1 cellular context compared by ENCODE assay signal in the genomic region with DNA sequence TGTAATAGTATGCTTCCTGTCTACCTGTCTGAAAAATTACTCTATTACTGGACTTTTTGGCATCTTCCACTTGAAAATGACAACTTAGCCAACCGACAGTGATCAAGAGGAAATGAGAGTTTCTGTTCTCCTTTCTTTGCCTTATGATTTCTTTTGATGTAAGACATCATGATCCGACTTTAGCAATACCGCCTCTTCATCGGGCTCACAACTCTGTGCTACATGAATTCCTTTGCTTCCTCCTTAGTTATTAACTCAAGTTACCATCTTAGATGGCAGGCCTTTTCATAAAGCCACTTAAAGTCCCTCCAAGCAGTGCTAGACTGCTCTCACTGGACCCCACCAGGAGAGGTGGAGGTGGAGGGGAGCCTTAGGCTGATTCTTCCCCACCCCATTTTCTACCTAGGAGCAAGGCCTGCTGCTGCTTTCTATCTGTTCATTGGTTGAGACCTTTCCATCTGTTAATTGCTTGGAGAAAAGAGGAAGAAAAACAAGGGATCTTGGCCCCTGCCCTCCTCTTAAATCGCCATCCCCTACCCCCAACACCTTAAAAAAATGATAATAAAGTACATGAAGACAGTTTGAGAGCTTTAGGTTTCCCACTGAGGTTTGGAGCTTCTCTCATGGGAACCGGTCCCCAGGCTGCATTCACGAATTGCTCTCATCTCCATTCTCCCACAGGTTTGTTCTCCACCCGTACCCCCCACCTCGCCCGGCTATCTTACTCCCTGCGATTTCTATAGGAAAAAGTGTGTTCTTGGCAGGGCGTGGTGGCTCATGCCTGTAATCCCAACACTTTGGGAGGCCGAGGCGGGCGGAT.
TF ChIP-seq lines count a peak whose summit lies in the region.

No MANE protein-coding gene starts in this region.

TF ChIP-seq in GM12878, 131 proteins besides CTCF, POLR2A, EP300 and RAD21 (continued from another document):
- TF ChIP-seq, protein P1, sequence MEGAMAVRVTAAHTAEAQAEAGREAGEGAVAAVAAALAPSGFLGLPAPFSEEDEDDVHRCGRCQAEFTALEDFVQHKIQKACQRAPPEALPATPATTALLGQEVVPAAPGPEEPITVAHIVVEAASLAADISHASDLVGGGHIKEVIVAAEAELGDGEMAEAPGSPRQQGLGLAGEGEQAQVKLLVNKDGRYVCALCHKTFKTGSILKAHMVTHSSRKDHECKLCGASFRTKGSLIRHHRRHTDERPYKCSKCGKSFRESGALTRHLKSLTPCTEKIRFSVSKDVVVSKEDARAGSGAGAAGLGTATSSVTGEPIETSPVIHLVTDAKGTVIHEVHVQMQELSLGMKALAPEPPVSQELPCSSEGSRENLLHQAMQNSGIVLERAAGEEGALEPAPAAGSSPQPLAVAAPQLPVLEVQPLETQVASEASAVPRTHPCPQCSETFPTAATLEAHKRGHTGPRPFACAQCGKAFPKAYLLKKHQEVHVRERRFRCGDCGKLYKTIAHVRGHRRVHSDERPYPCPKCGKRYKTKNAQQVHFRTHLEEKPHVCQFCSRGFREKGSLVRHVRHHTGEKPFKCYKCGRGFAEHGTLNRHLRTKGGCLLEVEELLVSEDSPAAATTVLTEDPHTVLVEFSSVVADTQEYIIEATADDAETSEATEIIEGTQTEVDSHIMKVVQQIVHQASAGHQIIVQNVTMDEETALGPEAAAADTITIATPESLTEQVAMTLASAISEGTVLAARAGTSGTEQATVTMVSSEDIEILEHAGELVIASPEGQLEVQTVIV (IDR thresholded peaks at IDR 0.05; ENCODE audit: borderline replicate concordance, partially characterized antibody) = no peak
- TF ChIP-seq HDAC6 (IDR thresholded peaks at IDR 0.05; ENCODE audit: unreplicated experiment) (no peak), NFXL1 (IDR thresholded peaks at IDR 0.05; ENCODE audit: borderline replicate concordance) (no peak), BHLHE40 (IDR thresholded peaks at IDR 0.05; ENCODE audit: borderline replicate concordance in 1 of 2, low read depth in 2 of 2, low read length in 1 of 2) (0 out of 4 replicates have a peak, but pooled peaks of 1 of the 2 experiments have one; percentile 26), ZNF207 (IDR thresholded peaks at IDR 0.05; ENCODE audit: borderline replicate concordance) (no peak), MXI1 (IDR thresholded peaks at IDR 0.05; ENCODE audit: low read depth, low read length) (peak; percentile 74), CBFB (IDR thresholded peaks at IDR 0.05; ENCODE audit: low read depth) (no peak; the same call in 1 of the 2 replicates), NFIC (IDR thresholded peaks at IDR 0.05; ENCODE audit: low read depth, low read length) (peak; percentile 87), ESRRA (IDR thresholded peaks at IDR 0.05; ENCODE audit: low read length) (no peak), RAD51 (IDR thresholded peaks at IDR 0.05) (no peak), HDGF (IDR thresholded peaks at IDR 0.05) (peak; percentile 26; the same call in 1 of the 2 replicates), SRF (IDR thresholded peaks at IDR 0.05; ENCODE audit: low read depth in 2 of 2, low read length in 2 of 2) (no peak), NR2C2 (IDR thresholded peaks at IDR 0.05; ENCODE audit: borderline replicate concordance, control insufficient read depth, insufficient read length, low read depth) (no peak)
- TF ChIP-seq, protein P2, sequence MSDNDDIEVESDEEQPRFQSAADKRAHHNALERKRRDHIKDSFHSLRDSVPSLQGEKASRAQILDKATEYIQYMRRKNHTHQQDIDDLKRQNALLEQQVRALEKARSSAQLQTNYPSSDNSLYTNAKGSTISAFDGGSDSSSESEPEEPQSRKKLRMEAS (IDR thresholded peaks at IDR 0.05; ENCODE audit: low read depth, low read length) = no peak
- TF ChIP-seq, protein P3, sequence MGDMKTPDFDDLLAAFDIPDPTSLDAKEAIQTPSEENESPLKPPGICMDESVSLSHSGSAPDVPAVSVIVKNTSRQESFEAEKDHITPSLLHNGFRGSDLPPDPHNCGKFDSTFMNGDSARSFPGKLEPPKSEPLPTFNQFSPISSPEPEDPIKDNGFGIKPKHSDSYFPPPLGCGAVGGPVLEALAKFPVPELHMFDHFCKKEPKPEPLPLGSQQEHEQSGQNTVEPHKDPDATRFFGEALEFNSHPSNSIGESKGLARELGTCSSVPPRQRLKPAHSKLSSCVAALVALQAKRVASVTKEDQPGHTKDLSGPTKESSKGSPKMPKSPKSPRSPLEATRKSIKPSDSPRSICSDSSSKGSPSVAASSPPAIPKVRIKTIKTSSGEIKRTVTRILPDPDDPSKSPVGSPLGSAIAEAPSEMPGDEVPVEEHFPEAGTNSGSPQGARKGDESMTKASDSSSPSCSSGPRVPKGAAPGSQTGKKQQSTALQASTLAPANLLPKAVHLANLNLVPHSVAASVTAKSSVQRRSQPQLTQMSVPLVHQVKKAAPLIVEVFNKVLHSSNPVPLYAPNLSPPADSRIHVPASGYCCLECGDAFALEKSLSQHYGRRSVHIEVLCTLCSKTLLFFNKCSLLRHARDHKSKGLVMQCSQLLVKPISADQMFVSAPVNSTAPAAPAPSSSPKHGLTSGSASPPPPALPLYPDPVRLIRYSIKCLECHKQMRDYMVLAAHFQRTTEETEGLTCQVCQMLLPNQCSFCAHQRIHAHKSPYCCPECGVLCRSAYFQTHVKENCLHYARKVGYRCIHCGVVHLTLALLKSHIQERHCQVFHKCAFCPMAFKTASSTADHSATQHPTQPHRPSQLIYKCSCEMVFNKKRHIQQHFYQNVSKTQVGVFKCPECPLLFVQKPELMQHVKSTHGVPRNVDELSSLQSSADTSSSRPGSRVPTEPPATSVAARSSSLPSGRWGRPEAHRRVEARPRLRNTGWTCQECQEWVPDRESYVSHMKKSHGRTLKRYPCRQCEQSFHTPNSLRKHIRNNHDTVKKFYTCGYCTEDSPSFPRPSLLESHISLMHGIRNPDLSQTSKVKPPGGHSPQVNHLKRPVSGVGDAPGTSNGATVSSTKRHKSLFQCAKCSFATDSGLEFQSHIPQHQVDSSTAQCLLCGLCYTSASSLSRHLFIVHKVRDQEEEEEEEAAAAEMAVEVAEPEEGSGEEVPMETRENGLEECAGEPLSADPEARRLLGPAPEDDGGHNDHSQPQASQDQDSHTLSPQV (IDR thresholded peaks at IDR 0.05) = no peak
- TF ChIP-seq, protein P4, sequence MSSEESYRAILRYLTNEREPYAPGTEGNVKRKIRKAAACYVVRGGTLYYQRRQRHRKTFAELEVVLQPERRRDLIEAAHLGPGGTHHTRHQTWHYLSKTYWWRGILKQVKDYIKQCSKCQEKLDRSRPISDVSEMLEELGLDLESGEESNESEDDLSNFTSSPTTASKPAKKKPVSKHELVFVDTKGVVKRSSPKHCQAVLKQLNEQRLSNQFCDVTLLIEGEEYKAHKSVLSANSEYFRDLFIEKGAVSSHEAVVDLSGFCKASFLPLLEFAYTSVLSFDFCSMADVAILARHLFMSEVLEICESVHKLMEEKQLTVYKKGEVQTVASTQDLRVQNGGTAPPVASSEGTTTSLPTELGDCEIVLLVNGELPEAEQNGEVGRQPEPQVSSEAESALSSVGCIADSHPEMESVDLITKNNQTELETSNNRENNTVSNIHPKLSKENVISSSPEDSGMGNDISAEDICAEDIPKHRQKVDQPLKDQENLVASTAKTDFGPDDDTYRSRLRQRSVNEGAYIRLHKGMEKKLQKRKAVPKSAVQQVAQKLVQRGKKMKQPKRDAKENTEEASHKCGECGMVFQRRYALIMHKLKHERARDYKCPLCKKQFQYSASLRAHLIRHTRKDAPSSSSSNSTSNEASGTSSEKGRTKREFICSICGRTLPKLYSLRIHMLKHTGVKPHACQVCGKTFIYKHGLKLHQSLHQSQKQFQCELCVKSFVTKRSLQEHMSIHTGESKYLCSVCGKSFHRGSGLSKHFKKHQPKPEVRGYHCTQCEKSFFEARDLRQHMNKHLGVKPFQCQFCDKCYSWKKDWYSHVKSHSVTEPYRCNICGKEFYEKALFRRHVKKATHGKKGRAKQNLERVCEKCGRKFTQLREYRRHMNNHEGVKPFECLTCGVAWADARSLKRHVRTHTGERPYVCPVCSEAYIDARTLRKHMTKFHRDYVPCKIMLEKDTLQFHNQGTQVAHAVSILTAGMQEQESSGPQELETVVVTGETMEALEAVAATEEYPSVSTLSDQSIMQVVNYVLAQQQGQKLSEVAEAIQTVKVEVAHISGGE (CRISPR knock-in tag; IDR thresholded peaks at IDR 0.05) = no peak
